ENCODE assay signal across 25 cellular contexts in the genomic region with DNA sequence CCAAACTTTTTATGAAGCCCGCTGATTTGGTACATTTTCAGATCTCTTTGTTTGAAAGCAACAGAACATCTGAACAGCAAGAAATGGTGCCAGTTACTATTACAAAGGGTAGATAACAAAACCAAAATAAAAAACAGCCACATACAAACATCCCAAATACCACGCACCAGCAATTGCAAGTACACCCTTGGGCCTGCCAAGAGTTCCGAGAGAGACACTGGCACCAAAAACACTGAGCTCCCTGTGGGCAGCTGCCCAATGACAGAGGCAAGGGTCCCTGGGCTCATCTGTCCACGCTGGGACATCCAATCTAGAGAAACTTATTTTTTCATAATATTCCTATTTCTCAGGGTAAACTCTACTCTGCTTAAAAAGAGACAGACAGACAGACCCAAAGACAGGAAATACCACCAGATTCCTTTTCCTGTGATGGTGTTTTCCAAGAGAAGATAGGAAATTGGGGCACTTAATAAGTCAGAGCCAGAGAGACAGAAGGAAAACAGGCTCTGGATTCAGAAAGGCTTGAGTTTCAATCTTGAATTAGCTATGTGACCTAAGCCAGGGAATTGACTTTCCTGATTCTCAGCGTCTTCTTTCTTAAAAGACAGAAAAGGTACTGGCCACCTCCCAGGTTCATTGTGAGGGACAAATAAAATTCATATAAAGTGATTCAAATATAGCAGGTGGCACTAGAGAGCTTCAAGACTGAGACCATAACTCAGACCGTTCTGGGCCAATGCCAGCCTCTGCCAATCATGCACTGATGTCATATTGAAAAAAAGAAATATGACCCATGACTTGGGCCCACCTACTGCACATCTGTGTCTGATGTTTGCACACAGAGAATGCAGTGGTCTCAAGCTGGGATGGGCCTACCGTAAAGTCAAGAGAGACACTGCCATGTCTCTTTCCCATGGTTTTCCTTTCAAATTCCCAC.
A peak's percentile ranks its signal among the peaks of the same experiment; 100 is the strongest.
DNase-seq lines count a peak whose midpoint lies in the region; ATAC-seq and TF ChIP-seq lines count a peak whose summit lies in the region.
"Had no signal": no experiment of that assay in that cellular context is flagged by ENCODE, and none has a peak within 500 bp of the region (broad histone marks: within the 10 kb centered on the region; RNA-seq: fewer than 3 reads in every experiment).

No MANE protein-coding gene starts in this region.

- peak overlapping the region; percentile 76 for H3K27ac Mint-ChIP-seq in activated naive CD4-positive, alpha-beta T cell treated with anti-CD3 and anti-CD28 coated beads, Interleukin-2, amount 50 U/mL, for 24 hours
- H3K27ac Mint-ChIP-seq in activated naive CD4-positive, alpha-beta T cell treated with anti-CD3 and anti-CD28 coated beads for 36 hours = no peak overlapping the region
- H3K27ac Mint-ChIP-seq in WTC11 = peak overlapping the region; percentile 82; the same call in 1 of the 2 replicates
- no peak overlapping the region for H3K27ac Mint-ChIP-seq in activated CD4-positive, alpha-beta T cell treated with anti-CD3 and anti-CD28 coated beads for 36 hours
- H3K27ac Mint-ChIP-seq: activated CD8-positive, alpha-beta T cell treated with anti-CD3 and anti-CD28 coated beads, Interleukin-2, amount 10 ng/mL, durations not matched to agents 7 days and 5 days; immature natural killer cell; stimulated activated naive CD8-positive, alpha-beta T cell treated with anti-CD3 and anti-CD28 coated beads, Interleukin-15, amount 100 ng/mL, for 72 hours; type B pancreatic cell had no signal

- peak overlapping the region; percentile 23 for H2BK120ac ChIP-seq in mesendoderm (ENCODE audit: low read depth, low read length)

- H3K4me3 ChIP-seq in mesendoderm (ENCODE audit: low read length) (no peak overlapping the region), thoracic aorta (peak overlapping the region; percentile 5)
- H3K4me3 ChIP-seq: BLaER1 treated with 17β-estradiol and CSF1 and Interleukin-3, amounts not matched to agents 10 nM and 100 nM; hepatocyte had no signal

- H3K27me3 Mint-ChIP-seq in activated naive CD4-positive, alpha-beta T cell treated with anti-CD3 and anti-CD28 coated beads, Interleukin-2, amount 50 U/mL, for 24 hours = no peaks in the 10 kb centered on the region
- no peaks in the 10 kb centered on the region for H3K27me3 Mint-ChIP-seq in activated naive CD4-positive, alpha-beta T cell treated with anti-CD3 and anti-CD28 coated beads for 36 hours (ENCODE audit: low read depth)
- H3K27me3 Mint-ChIP-seq in WTC11 (ENCODE audit: low read depth) = no peaks in the 10 kb centered on the region
- no peaks in the 10 kb centered on the region for H3K27me3 Mint-ChIP-seq in activated CD4-positive, alpha-beta T cell treated with anti-CD3 and anti-CD28 coated beads for 36 hours
- H3K27me3 Mint-ChIP-seq: stimulated activated naive CD8-positive, alpha-beta T cell treated with anti-CD3 and anti-CD28 coated beads, Interleukin-15, amount 100 ng/mL, for 72 hours; type B pancreatic cell had no signal

- no peaks in the 10 kb centered on the region for H3K79me1 ChIP-seq in mesendoderm (ENCODE audit: low read length)

- no peaks in the 10 kb centered on the region for H3K36me3 ChIP-seq in mesendoderm (ENCODE audit: control insufficient read depth, insufficient read depth, low read length)
- no peaks in the 10 kb centered on the region for H3K36me3 ChIP-seq in thoracic aorta
- H3K36me3 ChIP-seq: BLaER1 treated with 17β-estradiol and CSF1 and Interleukin-3, amounts not matched to agents 10 nM and 100 nM; neutrophil had no signal

- no peak overlapping the region for H2AK5ac ChIP-seq in mesendoderm (ENCODE audit: low read length)

- no peak overlapping the region for H2BK15ac ChIP-seq in mesendoderm (replicated peaks; ENCODE audit: low read depth)

- no peak overlapping the region for H2BK5ac ChIP-seq in mesendoderm (ENCODE audit: low read length)

- DNase-seq in activated naive CD4-positive, alpha-beta T cell treated with anti-CD3 and anti-CD28 coated beads for 36 hours = no peak
- DNase-seq in WTC11 (ENCODE audit: low spot score) (no peak), mesendoderm (no peak), thoracic aorta (ENCODE audit: low spot score) (no peak)
- DNase-seq in activated CD4-positive, alpha-beta T cell treated with anti-CD3 and anti-CD28 coated beads for 36 hours = no peak
- DNase-seq: activated CD4-positive, CD25-positive, alpha-beta regulatory T cell treated with anti-CD3 and anti-CD28 coated beads, Interleukin-2, amount 50 U/mL, for 72 hours; activated CD8-positive, alpha-beta T cell treated with anti-CD3 and anti-CD28 coated beads, Interleukin-2, amount 10 ng/mL, durations not matched to agents 7 days and 5 days; activated gamma-delta T cell treated with Interleukin-2 at 50 U/mL for 16 hours; Calu3; foreskin melanocyte; H9; immature natural killer cell; MM.1S; NCI-H146; NCI-H524 treated with DMSO at 0.1 percent for 48 hours; stimulated activated naive CD8-positive, alpha-beta T cell treated with anti-CD3 and anti-CD28 coated beads, Interleukin-15, amount 100 ng/mL, for 72 hours had no signal

- no peak overlapping the region for H4K5ac ChIP-seq in mesendoderm (ENCODE audit: low read length)

- no peaks in the 10 kb centered on the region for H3K27me3 ChIP-seq in mesendoderm (ENCODE audit: insufficient read depth, low read length, poor library complexity)
- no peaks in the 10 kb centered on the region for H3K27me3 ChIP-seq in thoracic aorta (replicated peaks; ENCODE audit: insufficient read depth)
- H3K27me3 ChIP-seq: BLaER1 treated with 17β-estradiol and CSF1 and Interleukin-3, amounts not matched to agents 10 nM and 100 nM; hepatocyte; neutrophil had no signal

- H3K79me2 ChIP-seq in mesendoderm (ENCODE audit: control insufficient read depth, insufficient read depth, low read length) = no peaks in the 10 kb centered on the region

- H3K4me2 ChIP-seq in mesendoderm (ENCODE audit: low read length) = no peak overlapping the region
- H3K4me2 ChIP-seq: BLaER1 treated with 17β-estradiol and CSF1 and Interleukin-3, amounts not matched to agents 10 nM and 100 nM; hepatocyte had no signal

- peak overlapping the region; percentile 48 for H3K4ac ChIP-seq in mesendoderm (ENCODE audit: low read depth, low read length)

- no peak overlapping the region for H3K56ac ChIP-seq in mesendoderm (ENCODE audit: low read length)

- no peak for ATAC-seq in WTC11
- ATAC-seq in thoracic aorta (ENCODE audit: insufficient number of reproducible peaks, low FRiP score, low read depth) = no peak
- ATAC-seq in GM21723 (IDR thresholded peaks at IDR 0.05; ENCODE audit: unreplicated experiment) = no peak
- ATAC-seq in HG03460 (IDR thresholded peaks at IDR 0.05; ENCODE audit: unreplicated experiment) = no peak
- ATAC-seq in activated CD4-positive, alpha-beta T cell treated with anti-CD3 and anti-CD28 coated beads for 36 hours = no peak
- ATAC-seq: activated CD8-positive, alpha-beta T cell treated with anti-CD3 and anti-CD28 coated beads, Interleukin-2, amount 10 ng/mL, durations not matched to agents 7 days and 5 days; esophagus mucosa; left lobe of liver; stimulated activated naive CD8-positive, alpha-beta T cell treated with anti-CD3 and anti-CD28 coated beads, Interleukin-15, amount 100 ng/mL, for 72 hours had no signal

- no peak overlapping the region for H3K27ac ChIP-seq in mesendoderm (ENCODE audit: low read depth, low read length)
- peak overlapping the region; percentile 23 to 35 for H3K27ac ChIP-seq in thoracic aorta
- H3K27ac ChIP-seq: BLaER1 treated with 17β-estradiol and CSF1 and Interleukin-3, amounts not matched to agents 10 nM and 100 nM; hepatocyte; neutrophil had no signal

- H3K36me3 Mint-ChIP-seq in activated naive CD4-positive, alpha-beta T cell treated with anti-CD3 and anti-CD28 coated beads, Interleukin-2, amount 50 U/mL, for 24 hours = peaks cover 2% of the 10 kb centered on the region
- peaks cover 2% of the 10 kb centered on the region for H3K36me3 Mint-ChIP-seq in activated naive CD4-positive, alpha-beta T cell treated with anti-CD3 and anti-CD28 coated beads for 36 hours (ENCODE audit: low read depth)
- H3K36me3 Mint-ChIP-seq in WTC11 = no peaks in the 10 kb centered on the region
- H3K36me3 Mint-ChIP-seq in activated CD4-positive, alpha-beta T cell treated with anti-CD3 and anti-CD28 coated beads for 36 hours (ENCODE audit: low read depth) = peaks cover 5% of the 10 kb centered on the region
- H3K36me3 Mint-ChIP-seq: immature natural killer cell had no signal

- H3K4me1 Mint-ChIP-seq in activated naive CD4-positive, alpha-beta T cell treated with anti-CD3 and anti-CD28 coated beads, Interleukin-2, amount 50 U/mL, for 24 hours = peaks cover 11% of the 10 kb centered on the region
- H3K4me1 Mint-ChIP-seq in activated naive CD4-positive, alpha-beta T cell treated with anti-CD3 and anti-CD28 coated beads for 36 hours (ENCODE audit: low read depth) = peaks cover 9% of the 10 kb centered on the region
- H3K4me1 Mint-ChIP-seq in WTC11 = peaks cover 37% of the 10 kb centered on the region
- H3K4me1 Mint-ChIP-seq in activated CD4-positive, alpha-beta T cell treated with anti-CD3 and anti-CD28 coated beads for 36 hours = peaks cover 9% of the 10 kb centered on the region

- no peak for TF ChIP-seq CTCF in WTC11 (IDR thresholded peaks at IDR 0.05)
- TF ChIP-seq CTCF in thoracic aorta (IDR thresholded peaks at IDR 0.05) = no peak

- no peaks in the 10 kb centered on the region for H3K9me3 Mint-ChIP-seq in activated naive CD4-positive, alpha-beta T cell treated with anti-CD3 and anti-CD28 coated beads, Interleukin-2, amount 50 U/mL, for 24 hours
- H3K9me3 Mint-ChIP-seq in activated naive CD4-positive, alpha-beta T cell treated with anti-CD3 and anti-CD28 coated beads for 36 hours = no peaks in the 10 kb centered on the region
- H3K9me3 Mint-ChIP-seq in WTC11 = no peaks in the 10 kb centered on the region
- H3K9me3 Mint-ChIP-seq in activated CD4-positive, alpha-beta T cell treated with anti-CD3 and anti-CD28 coated beads for 36 hours (ENCODE audit: low read depth) = no peaks in the 10 kb centered on the region
- H3K9me3 Mint-ChIP-seq: H9; immature natural killer cell; stimulated activated naive CD8-positive, alpha-beta T cell treated with anti-CD3 and anti-CD28 coated beads, Interleukin-15, amount 100 ng/mL, for 72 hours; type B pancreatic cell had no signal

- H3K23ac ChIP-seq in mesendoderm (ENCODE audit: low read length) = no peak overlapping the region

- H4K8ac ChIP-seq in mesendoderm (ENCODE audit: low read depth, low read length) = no peak overlapping the region

- POLR2A ChIA-PET in WTC11 (lab: Charles Lee) = no interaction called here
- POLR2A ChIA-PET in activated CD4-positive, alpha-beta T cell treated with anti-CD3 and anti-CD28 coated beads for 36 hours (lab: Charles Lee) = no interaction called here

- H3K4me3 Mint-ChIP-seq in activated naive CD4-positive, alpha-beta T cell treated with anti-CD3 and anti-CD28 coated beads, Interleukin-2, amount 50 U/mL, for 24 hours = no peak overlapping the region
- no peak overlapping the region for H3K4me3 Mint-ChIP-seq in activated naive CD4-positive, alpha-beta T cell treated with anti-CD3 and anti-CD28 coated beads for 36 hours
- no peak overlapping the region for H3K4me3 Mint-ChIP-seq in WTC11
- H3K4me3 Mint-ChIP-seq in activated CD4-positive, alpha-beta T cell treated with anti-CD3 and anti-CD28 coated beads for 36 hours = no peak overlapping the region
- H3K4me3 Mint-ChIP-seq: activated CD8-positive, alpha-beta T cell treated with anti-CD3 and anti-CD28 coated beads, Interleukin-2, amount 10 ng/mL, durations not matched to agents 7 days and 5 days; H9; immature natural killer cell; stimulated activated naive CD8-positive, alpha-beta T cell treated with anti-CD3 and anti-CD28 coated beads, Interleukin-15, amount 100 ng/mL, for 72 hours; type B pancreatic cell had no signal

- WGBS in mesendoderm (ENCODE audit: extremely low coverage, insufficient coverage, low lambda C conversion rate) = no CpG with 5 or more reads among the region's 7 CpGs

- no peak overlapping the region for H3K18ac ChIP-seq in mesendoderm (ENCODE audit: low read length)

- H3K9ac ChIP-seq in mesendoderm (ENCODE audit: low read length) = no peak overlapping the region
- H3K9ac ChIP-seq: BLaER1 treated with 17β-estradiol and CSF1 and Interleukin-3, amounts not matched to agents 10 nM and 100 nM had no signal

- H3K4me1 ChIP-seq in mesendoderm (ENCODE audit: control insufficient read depth, low read depth, low read length) = peaks cover 7% of the 10 kb centered on the region
- H3K4me1 ChIP-seq in thoracic aorta (ENCODE audit: control insufficient read depth in 1 of 2, low read depth in 2 of 2) = peaks cover 8 to 33% of the 10 kb centered on the region in 2 donors

- intact Hi-C loops in activated naive CD4-positive, alpha-beta T cell treated with anti-CD3 and anti-CD28 coated beads for 36 hours (cut with micrococcal nuclease) = no loop called here
- intact Hi-C loops in activated CD4-positive, alpha-beta T cell treated with anti-CD3 and anti-CD28 coated beads for 36 hours (cut with DNase I, micrococcal nuclease) = no loop called here

- CTCF ChIA-PET in activated naive CD4-positive, alpha-beta T cell treated with anti-CD3 and anti-CD28 coated beads for 36 hours (lab: Charles Lee) = interaction anchor here (0.6 to 1.0 kb wide), 2 partner anchors 465 to 805 kb away, joined by 3 read pairs; no protein-coding TSS in a partner anchor
- CTCF ChIA-PET in WTC11 (lab: Charles Lee) = no interaction called here
- CTCF ChIA-PET in activated CD4-positive, alpha-beta T cell treated with anti-CD3 and anti-CD28 coated beads for 36 hours (lab: Charles Lee) = no interaction called here

- no peaks in the 10 kb centered on the region for H3K9me3 ChIP-seq in thoracic aorta
- H3K9me3 ChIP-seq: BLaER1 treated with 17β-estradiol and CSF1 and Interleukin-3, amounts not matched to agents 10 nM and 100 nM; neutrophil had no signal

Comparison
In these comparisons a context has a peak if more than half of its experiments do, and no peak if none do; other contexts are left out.
1. H3K27ac Mint-ChIP-seq: peak in activated naive CD4-positive, alpha-beta T cell treated with anti-CD3 and anti-CD28 coated beads, Interleukin-2, amount 50 U/mL, for 24 hours (single experiment) and WTC11 (single experiment); none in activated naive CD4-positive, alpha-beta T cell treated with anti-CD3 and anti-CD28 coated beads for 36 hours (single experiment) and activated CD4-positive, alpha-beta T cell treated with anti-CD3 and anti-CD28 coated beads for 36 hours (single experiment).